ENCODE assay signal across 11 cellular contexts in the genomic region with DNA sequence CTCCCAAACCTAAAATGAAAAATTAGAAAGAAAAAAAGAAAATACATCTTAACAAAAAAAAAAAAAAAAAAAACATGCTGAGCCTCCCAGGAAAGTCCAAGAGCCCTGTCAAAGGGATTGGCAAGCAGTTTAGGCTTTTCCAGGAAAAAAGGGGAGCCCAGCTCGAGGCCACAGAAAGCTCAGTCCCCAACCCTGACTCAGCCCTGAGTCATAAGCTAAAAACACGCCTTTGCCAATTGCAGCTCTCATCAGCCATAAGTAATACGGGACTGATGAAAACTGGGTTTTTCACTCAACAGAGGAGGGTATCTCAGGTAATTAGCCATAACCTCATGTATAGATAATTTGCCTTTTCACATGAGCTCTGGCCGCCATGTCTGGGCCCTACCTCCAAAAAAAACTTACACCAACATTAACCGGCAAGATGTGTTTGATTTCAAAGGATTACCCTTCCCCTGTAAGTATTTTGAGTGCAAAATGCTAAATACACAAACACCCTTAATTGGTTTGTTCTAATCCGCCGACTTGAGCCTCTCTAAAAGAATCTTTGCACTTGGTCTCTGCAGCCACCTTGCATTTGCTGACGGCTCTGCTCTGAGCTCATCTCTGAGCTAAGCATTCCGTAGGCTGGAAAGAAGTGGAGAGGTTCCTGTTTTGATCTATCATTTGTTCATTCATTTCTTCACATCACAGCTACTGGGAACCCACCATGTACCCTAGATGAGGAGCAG.
DNase-seq lines count a peak whose midpoint lies in the region; ATAC-seq, FAIRE-seq and TF ChIP-seq lines count a peak whose summit lies in the region.
"Had no signal": no experiment of that assay in that cellular context is flagged by ENCODE, and none has a peak within 500 bp of the region (broad histone marks: within the 10 kb centered on the region; RNA-seq: fewer than 3 reads in every experiment).

No MANE protein-coding gene starts in this region.

- no peak overlapping the region for H3K27ac Mint-ChIP-seq in CD4-positive, alpha-beta memory T cell
- H3K27ac Mint-ChIP-seq: B cell, brain had no signal

- H3K4me1 Mint-ChIP-seq in CD4-positive, alpha-beta memory T cell: peaks cover 2 to 10% (median 6%) of the 10 kb centered on the region in 4 donors
- H3K4me1 Mint-ChIP-seq: B cell had no signal

- in situ Hi-C loops in Panc1 (cut with HindIII; ENCODE audit: low pct_unique_long_range_greater_than_20kb, low sequenced_read_pairs): no loop called here

- no peak for TF ChIP-seq CTCF in Panc1 (IDR thresholded peaks at IDR 0.05)
- no peak for TF ChIP-seq CTCF in fibroblast of mammary gland (conservative IDR thresholded peaks at IDR 0.05; ENCODE audit: control insufficient read depth, insufficient read depth, low read depth, low read length)
- TF ChIP-seq CTCF in suprapubic skin (IDR thresholded peaks at IDR 0.05): no peak

- no peaks in the 10 kb centered on the region for H3K27me3 Mint-ChIP-seq in CD4-positive, alpha-beta memory T cell
- H3K27me3 Mint-ChIP-seq: B cell had no signal

- H3K27me3 ChIP-seq in Panc1 (ENCODE audit: control insufficient read depth, insufficient read depth, low read length): no peaks in the 10 kb centered on the region
- no peaks in the 10 kb centered on the region for H3K27me3 ChIP-seq in suprapubic skin
- no peaks in the 10 kb centered on the region for H3K27me3 ChIP-seq in CD4-positive, alpha-beta memory T cell (ENCODE audit: insufficient read depth, low read length)

- H3K4me3 ChIP-seq in Panc1 (ENCODE audit: low read depth in 2 of 2, low read length in 2 of 2): no peak overlapping the region
- H3K4me3 ChIP-seq in fibroblast of mammary gland (ENCODE audit: control insufficient read depth, low read depth, low read length): no peak overlapping the region
- H3K4me3 ChIP-seq in suprapubic skin: no peak overlapping the region
- no peak overlapping the region for H3K4me3 ChIP-seq in CD4-positive, alpha-beta memory T cell (ENCODE audit: low read length in 2 of 2)

- no TSS peak for BruUV-seq in Panc1 (replicated peaks; lab: Mats Ljungman, UMichigan)

- no peak overlapping the region for H3K4me3 Mint-ChIP-seq in CD4-positive, alpha-beta memory T cell
- H3K4me3 Mint-ChIP-seq: B cell, brain had no signal

- H3K36me3 ChIP-seq in Panc1 (ENCODE audit: control insufficient read depth, insufficient read depth, low read length) (no peaks in the 10 kb centered on the region), suprapubic skin (no peaks in the 10 kb centered on the region)
- no peaks in the 10 kb centered on the region for H3K36me3 ChIP-seq in CD4-positive, alpha-beta memory T cell (ENCODE audit: insufficient read depth, low read length)

- H3K4me1 ChIP-seq in Panc1 (ENCODE audit: control insufficient read depth, insufficient read depth, low read length) (no peaks in the 10 kb centered on the region), suprapubic skin (peaks cover 46% of the 10 kb centered on the region)
- no peaks in the 10 kb centered on the region for H3K4me1 ChIP-seq in CD4-positive, alpha-beta memory T cell (ENCODE audit: insufficient read depth, low read length)

- H3K27ac ChIP-seq in Panc1 (ENCODE audit: low read length) (no peak overlapping the region), suprapubic skin (peak overlapping the region; percentile 49)
- H3K27ac ChIP-seq in CD4-positive, alpha-beta memory T cell (ENCODE audit: low read depth, low read length): no peak overlapping the region

- no peak for FAIRE-seq in GM12891 (lab: Jason Lieb, UNC)

- peak; percentile 48 for DNase-seq in activated CD8-positive, alpha-beta memory T cell treated with anti-CD3 and anti-CD28 coated beads for 24 hours
- DNase-seq in activated CD8-positive, alpha-beta memory T cell treated with anti-CD3 and anti-CD28 coated beads, Interleukin-2, amount 50 U/mL, for 4 hours: no peak
- DNase-seq in Panc1 (ENCODE audit: low read depth, low spot score) (peak; percentile 1), fibroblast of mammary gland (ENCODE audit: low read depth) (peak; percentile 80), suprapubic skin (ENCODE audit: low spot score in 2 of 2) (no peak), GM12891 (ENCODE audit: insufficient read length, low spot score) (no peak)
- DNase-seq in CD4-positive, alpha-beta memory T cell: no peak
- DNase-seq: NCI-H2081 treated with DMSO at 0.1 percent for 48 hours had no signal

- H3K36me3 Mint-ChIP-seq in CD4-positive, alpha-beta memory T cell: no peaks in the 10 kb centered on the region
- H3K36me3 Mint-ChIP-seq: brain had no signal

- 68% methylated on average over 9 of the region's 9 CpGs for WGBS in suprapubic skin

- no peak for TF ChIP-seq EP300 in suprapubic skin (IDR thresholded peaks at IDR 0.05)

- TF ChIP-seq POLR2A in suprapubic skin (IDR thresholded peaks at IDR 0.05): no peak
- no peak for TF ChIP-seq POLR2A in GM12891 (IDR thresholded peaks at IDR 0.05; ENCODE audit: low read depth, low read length)

- CTCF ChIA-PET in Panc1 (lab: Charles Lee): no interaction called here
- CTCF ChIA-PET in CD4-positive, alpha-beta memory T cell (lab: Charles Lee; ENCODE audit: partially characterized antibody): interaction anchor here (1.5 kb wide), 2 partner anchors 208 to 814 kb away, joined by 3 to 4 read pairs; no protein-coding TSS in a partner anchor

- intact Hi-C loops in Panc1 (cut with micrococcal nuclease; ENCODE audit: unreplicated experiment): no loop called here
- intact Hi-C loops in CD4-positive, alpha-beta memory T cell (cut with micrococcal nuclease): no loop called here

- POLR2A ChIA-PET in Panc1 (lab: Charles Lee): no interaction called here
- POLR2A ChIA-PET in CD4-positive, alpha-beta memory T cell (lab: Charles Lee; ENCODE audit: partially characterized antibody): interaction anchor here (1.2 to 1.5 kb wide), 2 partner anchors 31 to 319 kb away, joined by 3 read pairs; partner anchors contain the start of gene BCL11B

- H3K9me3 ChIP-seq in Panc1 (ENCODE audit: control insufficient read depth, insufficient read depth, low read depth, low read length) (no peaks in the 10 kb centered on the region), suprapubic skin (no peaks in the 10 kb centered on the region)
- no peaks in the 10 kb centered on the region for H3K9me3 ChIP-seq in CD4-positive, alpha-beta memory T cell (ENCODE audit: control insufficient read depth in 1 of 2, low read length in 2 of 2)

- ATAC-seq in Panc1 (no peak), GM19452 (IDR thresholded peaks at IDR 0.05; ENCODE audit: unreplicated experiment) (no peak)

- peaks cover 0 to 1% (median 0%) of the 10 kb centered on the region in 8 donors for H3K9me3 Mint-ChIP-seq in CD4-positive, alpha-beta memory T cell

TF ChIP-seq in GM12891, 5 proteins besides CTCF, POLR2A, EP300 and RAD21:
- no peak for TF ChIP-seq TAF1 (IDR thresholded peaks at IDR 0.05; ENCODE audit: low read depth, low read length)
- TF ChIP-seq SPI1 (IDR thresholded peaks at IDR 0.05; ENCODE audit: low read depth, low read length): no peak
- no peak for TF ChIP-seq POU2F2 (IDR thresholded peaks at IDR 0.05; ENCODE audit: low read depth, low read length)
- TF ChIP-seq PAX5 (IDR thresholded peaks at IDR 0.05; ENCODE audit: insufficient read depth, low read length, severe bottlenecking): no peak
- no peak for TF ChIP-seq POLR2AphosphoS5 (IDR thresholded peaks at IDR 0.05; ENCODE audit: low read depth, low read length)

Comparison
In these comparisons a context has a peak if more than half of its experiments do, and no peak if none do; other contexts are left out.
1. DNase-seq: peak in activated CD8-positive, alpha-beta memory T cell treated with anti-CD3 and anti-CD28 coated beads for 24 hours (single experiment), Panc1 (single experiment) and fibroblast of mammary gland (single experiment); none in activated CD8-positive, alpha-beta memory T cell treated with anti-CD3 and anti-CD28 coated beads, Interleukin-2, amount 50 U/mL, for 4 hours (single experiment), suprapubic skin (0 of 2), CD4-positive, alpha-beta memory T cell (0 of 5) and GM12891 (single experiment).